ENCODE assay signal across 18 cellular contexts in genomic region chr17:50049636-50050035, GRCh38. TPM values are rescaled to one million over a fixed set of nuclear protein-coding genes. Genes with fewer than 3 reads are reported as not detected.
DNase-seq lines count a peak whose midpoint lies in the region; ATAC-seq, FAIRE-seq and TF ChIP-seq lines count a peak whose summit lies in the region.
"Had no signal": no experiment of that assay in that cellular context is flagged by ENCODE, and none has a peak within 500 bp of the region (broad histone marks: within the 10 kb centered on the region; RNA-seq: fewer than 3 reads in every experiment).

No MANE protein-coding gene starts in this region.

- H3K36me3 ChIP-seq in mammary epithelial cell (ENCODE audit: insufficient read depth, low read length), result no peaks in the 10 kb centered on the region
- H3K36me3 ChIP-seq in astrocyte (ENCODE audit: insufficient read depth, low read length), result no peaks in the 10 kb centered on the region

- H3K9me3 Mint-ChIP-seq in MCF 10A (ENCODE audit: unreplicated experiment), result no peaks in the 10 kb centered on the region
- H3K9me3 Mint-ChIP-seq in astrocyte (ENCODE audit: unreplicated experiment), result no peaks in the 10 kb centered on the region
- H3K9me3 Mint-ChIP-seq: IgD-negative memory B cell, immature natural killer cell had no signal

- ATAC-seq in GM18861 (IDR thresholded peaks at IDR 0.05; ENCODE audit: unreplicated experiment), result no peak
- ATAC-seq: right cardiac atrium had no signal

- H3K27ac Mint-ChIP-seq in MCF 10A (ENCODE audit: low read depth, unreplicated experiment), result peak overlapping the region; percentile 58
- H3K27ac Mint-ChIP-seq in astrocyte (ENCODE audit: unreplicated experiment), result peak overlapping the region; percentile 64
- H3K27ac Mint-ChIP-seq: IgD-negative memory B cell, immature natural killer cell had no signal

- peaks cover 14% of the 10 kb centered on the region for H3K79me2 ChIP-seq in mammary epithelial cell (ENCODE audit: insufficient read depth, low read length)
- H3K79me2 ChIP-seq in astrocyte (ENCODE audit: insufficient read depth, low read length), result peaks cover 6% of the 10 kb centered on the region

- POLR2A ChIA-PET in MCF 10A (lab: Yijun Ruan, JAX), result interaction anchor here (0.9 to 2.7 kb wide), 3 partner anchors 11 to 22 kb away, joined by 3 to 18 read pairs (median 3); no protein-coding TSS in a partner anchor

- H3K4me1 ChIP-seq in mammary epithelial cell (ENCODE audit: insufficient read depth, low read length) (peaks cover 91% of the 10 kb centered on the region), astrocyte (ENCODE audit: insufficient read depth, low read length) (peaks cover 72% of the 10 kb centered on the region)

- no peak overlapping the region for H3K4me3 ChIP-seq in mammary epithelial cell (replicated peaks in 1 of 3; ENCODE audit: insufficient read depth in 1 of 3, low read depth in 2 of 3, low read length in 3 of 3)
- no peak overlapping the region for H3K4me3 ChIP-seq in astrocyte (ENCODE audit: insufficient read depth, low read depth, low read length)

- H4K20me1 ChIP-seq in mammary epithelial cell (ENCODE audit: insufficient read depth, low read length) (no peaks in the 10 kb centered on the region), astrocyte (ENCODE audit: insufficient read depth, low read length) (no peaks in the 10 kb centered on the region)

- no peaks in the 10 kb centered on the region for H3K36me3 Mint-ChIP-seq in MCF 10A (ENCODE audit: insufficient read depth, unreplicated experiment)
- no peaks in the 10 kb centered on the region for H3K36me3 Mint-ChIP-seq in astrocyte (ENCODE audit: low read depth, unreplicated experiment)
- H3K36me3 Mint-ChIP-seq: brain, immature natural killer cell had no signal

- in situ Hi-C loops in mammary epithelial cell (cut with MboI; ENCODE audit: low sequenced_read_pairs in 2 of 2), result no loop called here

- CTCF ChIA-PET in MCF 10A (lab: Yijun Ruan, JAX), result no interaction called here
- CTCF ChIA-PET in mammary epithelial cell (lab: Charles Lee; ENCODE audit: low non-redundant PET), result no interaction called here

- TF ChIP-seq CTCF in MCF 10A (IDR thresholded peaks at IDR 0.05; ENCODE audit: unreplicated experiment) (no peak), mammary epithelial cell (conservative IDR thresholded peaks at IDR 0.05 in 1 of 2, IDR thresholded peaks at IDR 0.05 in 1 of 2; ENCODE audit: extremely low read depth in 1 of 2, insufficient read depth in 1 of 2, low read depth in 1 of 2, low read length in 2 of 2) (no peak), astrocyte (IDR thresholded peaks at IDR 0.05; ENCODE audit: insufficient read depth, low read depth, low read length) (no peak)

- H3K27ac ChIP-seq in mammary epithelial cell (ENCODE audit: insufficient read depth, low read depth, low read length), result no peak overlapping the region
- no peak overlapping the region for H3K27ac ChIP-seq in astrocyte (ENCODE audit: low read depth, low read length)

- H3K4me2 ChIP-seq in mammary epithelial cell (ENCODE audit: insufficient read depth, low read depth, low read length), result no peak overlapping the region
- no peak overlapping the region for H3K4me2 ChIP-seq in astrocyte (ENCODE audit: low read length)

- H3K27me3 ChIP-seq in mammary epithelial cell (ENCODE audit: insufficient read depth, low read length) (no peaks in the 10 kb centered on the region), astrocyte (ENCODE audit: insufficient read depth, low read length) (no peaks in the 10 kb centered on the region)

- H3K4me3 Mint-ChIP-seq in MCF 10A (ENCODE audit: unreplicated experiment), result no peak overlapping the region
- H3K4me3 Mint-ChIP-seq in astrocyte (ENCODE audit: unreplicated experiment), result no peak overlapping the region
- H3K4me3 Mint-ChIP-seq: immature natural killer cell had no signal

- FAIRE-seq in astrocyte (lab: Jason Lieb, UNC) (no peak), urothelium cell line (lab: Jason Lieb, UNC) (peak; percentile 66)

- dilution Hi-C loops in mammary epithelial cell (cut with HindIII; ENCODE audit: low sequenced_read_pairs), result no loop called here

- BruUV-seq in MCF 10A (replicated peaks; lab: Mats Ljungman, UMichigan) (no TSS peak), mammary epithelial cell (replicated peaks; lab: Mats Ljungman, UMichigan) (no TSS peak)

- H3K27me3 Mint-ChIP-seq in MCF 10A (ENCODE audit: insufficient read depth, unreplicated experiment) (no peaks in the 10 kb centered on the region), astrocyte (ENCODE audit: low read depth, unreplicated experiment) (no peaks in the 10 kb centered on the region)

- H3K9me3 ChIP-seq in mammary epithelial cell (replicated peaks; ENCODE audit: insufficient read depth, low read length), result no peaks in the 10 kb centered on the region
- no peaks in the 10 kb centered on the region for H3K9me3 ChIP-seq in astrocyte (ENCODE audit: insufficient read depth, low read depth, low read length)

- no peak overlapping the region for H3K9ac ChIP-seq in mammary epithelial cell (ENCODE audit: insufficient read depth, low read length)
- no peak overlapping the region for H3K9ac ChIP-seq in astrocyte (ENCODE audit: low read length)

- no peak overlapping the region for H2AFZ ChIP-seq in mammary epithelial cell (ENCODE audit: low read depth, low read length)
- no peak overlapping the region for H2AFZ ChIP-seq in astrocyte (ENCODE audit: low read depth, low read length)

- peaks cover 74% of the 10 kb centered on the region for H3K4me1 Mint-ChIP-seq in MCF 10A (ENCODE audit: insufficient read depth, unreplicated experiment)
- peaks cover 73% of the 10 kb centered on the region for H3K4me1 Mint-ChIP-seq in astrocyte (ENCODE audit: low read depth, unreplicated experiment)
- H3K4me1 Mint-ChIP-seq: immature natural killer cell had no signal

- intact Hi-C loops in MCF 10A (cut with micrococcal nuclease), result no loop called here
- intact Hi-C loops in mammary epithelial cell (cut with micrococcal nuclease), result no loop called here

- peak; percentile 60 for DNase-seq in MCF 10A (ENCODE audit: unreplicated experiment)
- no peak for DNase-seq in mammary epithelial cell
- peak; percentile 54 for DNase-seq in HT1080 (ENCODE audit: low read depth)
- DNase-seq in astrocyte (ENCODE audit: low read depth), result no peak
- DNase-seq in urothelium cell line (ENCODE audit: low spot score), result no peak
- DNase-seq in NCI-H82 treated with DMSO at 0.1 percent for 48 hours (lab: John Stamatoyannopoulos, UW; ENCODE audit: unreplicated experiment), result no peak
- no peak for DNase-seq in stimulated activated naive CD4-positive, alpha-beta T cell treated with Interleukin-2 at 50 U/mL for 16 hours (lab: John Stamatoyannopoulos, UW)
- DNase-seq: activated CD4-positive, alpha-beta T cell treated with anti-CD3 and anti-CD28 coated beads for 4 hours; activated naive CD4-positive, alpha-beta T cell treated with anti-CD3 and anti-CD28 coated beads, Interleukin-2, amount 50 U/mL, for 16 hours; COR-L47; immature natural killer cell; MV-4-11; NCI-H2107; T1000 had no signal

- 56% methylated on average over 3 of the region's 3 CpGs for WGBS in mammary epithelial cell (ENCODE audit: low coverage, missing lambda C conversion rate)

RNA-seq across cellular contexts. Expression of gene ITGA3, which starts 6.3 kb away (rescaled TPM):
- total RNA-seq in MCF 10A (2022) (588 and 717 TPM in 2 replicates), mammary epithelial cell (1,000 to 10,000 TPM; 1,418 to 2,030 TPM), astrocyte (319 and 373 TPM in 2 replicates)
- 1,026 TPM for polyA plus RNA-seq in mammary epithelial cell
- 2,074 TPM for polyA minus RNA-seq in mammary epithelial cell
- 680 and 729 TPM in 2 replicates for total RNA-seq in HT1080 (2014; rRNA removed; shearing (Covaris generic))
- 478 and 533 TPM in 2 replicates for polyA plus RNA-seq in HT1080 (2015; cell fraction: cytosol; rRNA removed)
- polyA plus RNA-seq in HT1080 (2015; cell fraction: nucleus; rRNA removed), result 1,609 and 1,788 TPM in 2 replicates

RNA-seq across cellular contexts. Expression of gene PDK2, which starts 45.5 kb away (rescaled TPM):
- total RNA-seq in MCF 10A (2022) (9.9 and 11.2 TPM in 2 replicates), mammary epithelial cell (10 to 100 TPM; 18.2 to 24.8 TPM), astrocyte (25.8 and 26.8 TPM in 2 replicates)
- polyA plus RNA-seq in mammary epithelial cell, result 7.7 TPM
- 13.5 TPM for polyA minus RNA-seq in mammary epithelial cell
- total RNA-seq in HT1080 (2014; rRNA removed; shearing (Covaris generic)), result 3.3 and 3.9 TPM in 2 replicates
- polyA plus RNA-seq in HT1080 (2015; cell fraction: cytosol; rRNA removed), result 5.8 and 6.9 TPM in 2 replicates
- polyA plus RNA-seq in HT1080 (2015; cell fraction: nucleus; rRNA removed), result 5.8 and 6.4 TPM in 2 replicates

RNA-seq across cellular contexts. Expression of gene DLX3, which starts 54.6 kb away (rescaled TPM):
- total RNA-seq in MCF 10A (2022), result not detected in 2 replicates
- under 1 TPM; 0.33 to 0.42 TPM for total RNA-seq in mammary epithelial cell
- polyA plus RNA-seq in mammary epithelial cell, result 0.18 TPM
- not detected for polyA minus RNA-seq in mammary epithelial cell
- 0.13 TPM in 1 of 2 replicates, not detected in the other for total RNA-seq in HT1080 (2014; rRNA removed; shearing (Covaris generic))
- 0.31 TPM in 2 replicates for polyA plus RNA-seq in HT1080 (2015; cell fraction: cytosol; rRNA removed)
- polyA plus RNA-seq in HT1080 (2015; cell fraction: nucleus; rRNA removed), result 0.24 and 0.25 TPM in 2 replicates
- total RNA-seq in astrocyte, result 1.00 and 1.2 TPM in 2 replicates
- polyA plus RNA-seq: IgD-negative memory B cell, immature natural killer cell had no signal

Comparison
In these comparisons a context has a peak if more than half of its experiments do, and no peak if none do; other contexts are left out.
1. DNase-seq: peak in MCF 10A (single experiment) and HT1080 (single experiment); none in mammary epithelial cell (single experiment), astrocyte (single experiment), urothelium cell line (single experiment), NCI-H82 treated with DMSO at 0.1 percent for 48 hours (single experiment) and stimulated activated naive CD4-positive, alpha-beta T cell treated with Interleukin-2 at 50 U/mL for 16 hours (single experiment).